9 cellular contexts compared by ENCODE assay signal in the genomic region with DNA sequence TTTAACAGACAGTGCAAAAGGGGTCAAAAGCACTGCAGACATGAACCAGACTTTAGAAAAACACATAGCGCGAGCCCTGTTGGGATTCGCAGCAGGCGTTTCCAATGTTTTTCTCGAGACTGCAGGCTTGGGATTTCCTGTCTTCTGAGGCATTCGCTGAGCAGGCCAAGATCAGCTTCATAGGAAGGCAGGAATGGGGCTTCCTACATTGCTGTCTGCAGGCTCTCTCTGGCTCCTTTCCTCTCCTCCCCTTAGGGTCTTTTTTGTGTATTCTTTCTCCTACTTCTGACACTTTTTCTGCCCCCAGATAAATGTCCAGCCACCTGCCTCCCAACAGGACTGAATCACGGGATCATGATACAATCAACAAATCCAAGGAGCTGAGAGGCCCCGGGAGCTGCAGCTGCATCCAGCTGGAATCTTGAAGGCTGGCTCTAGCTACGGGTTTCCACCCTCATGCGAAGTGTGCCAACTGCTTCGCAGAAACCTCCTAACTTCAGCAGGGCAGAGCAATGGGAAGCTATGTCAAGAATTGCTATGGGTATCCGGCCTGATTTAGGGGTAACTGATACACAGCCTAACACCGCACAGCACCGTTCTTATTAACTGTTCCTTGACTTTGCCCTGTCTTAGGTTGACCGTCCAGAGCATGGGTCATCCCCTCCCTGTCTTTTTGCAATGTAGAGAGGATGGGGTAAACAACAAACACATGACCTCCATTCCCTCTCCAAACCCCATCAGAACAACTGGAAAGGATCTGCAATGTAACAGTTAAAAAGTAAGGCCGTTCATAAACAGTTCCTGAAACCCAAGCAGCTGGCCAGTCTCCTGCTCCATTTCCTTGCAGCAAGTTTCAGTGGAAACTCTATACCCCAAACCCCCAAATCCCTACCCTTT. TPM values are rescaled to one million over a fixed set of nuclear protein-coding genes. Genes with fewer than 3 reads are reported as not detected.
DNase-seq lines count a peak whose midpoint lies in the region; ATAC-seq, FAIRE-seq and TF ChIP-seq lines count a peak whose summit lies in the region.
"Had no signal": no experiment of that assay in that cellular context is flagged by ENCODE, and none has a peak within 500 bp of the region (broad histone marks: within the 10 kb centered on the region; RNA-seq: fewer than 3 reads in every experiment).

No MANE protein-coding gene starts in this region.

- H3K9ac ChIP-seq in fibroblast of lung (ENCODE audit: insufficient read depth, low read length): no peak overlapping the region

- TF ChIP-seq POLR2A in Peyer's patch (IDR thresholded peaks at IDR 0.05): no peak
- no peak for TF ChIP-seq POLR2A in thyroid gland (IDR thresholded peaks at IDR 0.05)

- TF ChIP-seq CTCF in Peyer's patch (IDR thresholded peaks at IDR 0.05) (no peak), fibroblast of lung (conservative IDR thresholded peaks at IDR 0.05 in 1 of 2, IDR thresholded peaks at IDR 0.05 in 1 of 2; ENCODE audit: low read depth in 1 of 2, low read length in 2 of 2) (no peak), thyroid gland (IDR thresholded peaks at IDR 0.05) (no peak), D721Med (IDR thresholded peaks at IDR 0.05; ENCODE audit: insufficient read depth, missing control alignments) (no peak)

- peaks cover 0 to 32% (median 12%) of the 10 kb centered on the region in 4 donors for H3K4me1 ChIP-seq in Peyer's patch
- H3K4me1 ChIP-seq in fibroblast of lung (ENCODE audit: control insufficient read depth, extremely low read depth, insufficient read depth, low read length): peaks cover 19% of the 10 kb centered on the region
- peaks cover 22 to 43% of the 10 kb centered on the region in 2 donors for H3K4me1 ChIP-seq in muscle layer of duodenum (ENCODE audit: control insufficient read depth in 1 of 2, insufficient read depth in 2 of 2, low read length in 2 of 2)
- peaks cover 12 to 35% of the 10 kb centered on the region in 2 donors for H3K4me1 ChIP-seq in thyroid gland
- H3K4me1 ChIP-seq in effector memory CD4-positive, alpha-beta T cell (ENCODE audit: control insufficient read depth, insufficient read depth, low read length, poor library complexity, severe bottlenecking): peaks cover 6% of the 10 kb centered on the region

- H3K27me3 ChIP-seq in Peyer's patch (no peaks in the 10 kb centered on the region), fibroblast of lung (ENCODE audit: control insufficient read depth, insufficient read depth, low read length) (no peaks in the 10 kb centered on the region), muscle layer of duodenum (ENCODE audit: low read depth, low read length) (no peaks in the 10 kb centered on the region), thyroid gland (no peaks in the 10 kb centered on the region)
- H3K27me3 ChIP-seq in effector memory CD4-positive, alpha-beta T cell (replicated peaks; ENCODE audit: control insufficient read depth, insufficient read depth, low read length, poor library complexity, severe bottlenecking): no peaks in the 10 kb centered on the region

- no peak for ATAC-seq in GM18907 (IDR thresholded peaks at IDR 0.05; ENCODE audit: unreplicated experiment)

- no peaks in the 10 kb centered on the region for H4K20me1 ChIP-seq in fibroblast of lung (ENCODE audit: control insufficient read depth, extremely low read depth, insufficient read depth, low read length)

- FAIRE-seq in D721Med (lab: Jason Lieb, UNC): no peak

- H3K9me3 ChIP-seq in Peyer's patch (no peaks in the 10 kb centered on the region), fibroblast of lung (ENCODE audit: control insufficient read depth, insufficient read depth, low read depth, low read length) (no peaks in the 10 kb centered on the region), muscle layer of duodenum (ENCODE audit: control insufficient read depth in 1 of 2, low read length in 2 of 2) (no peaks in the 10 kb centered on the region), thyroid gland (no peaks in the 10 kb centered on the region)
- H3K9me3 ChIP-seq in effector memory CD4-positive, alpha-beta T cell (ENCODE audit: control insufficient read depth, low read length): no peaks in the 10 kb centered on the region

- no peak overlapping the region for H3K4me3 ChIP-seq in Peyer's patch
- H3K4me3 ChIP-seq in fibroblast of lung (replicated peaks in 1 of 4; ENCODE audit: control extremely low read depth in 1 of 4, insufficient read depth in 1 of 4, low read depth in 3 of 4, low read length in 4 of 4): peak overlapping the region in 1 of 4 experiments; percentile 9
- peak overlapping the region in 1 of 2 donors; percentile 33 for H3K4me3 ChIP-seq in muscle layer of duodenum (ENCODE audit: low read depth in 1 of 2, low read length in 2 of 2)
- H3K4me3 ChIP-seq in thyroid gland (replicated peaks in 1 of 3): no peak overlapping the region
- H3K4me3 ChIP-seq in effector memory CD4-positive, alpha-beta T cell (ENCODE audit: insufficient read depth, low read depth, low read length, poor library complexity, severe bottlenecking): no peak overlapping the region

- no peak overlapping the region for H2AFZ ChIP-seq in fibroblast of lung (ENCODE audit: low read length)

- peak overlapping the region; percentile 72 for H3K4me2 ChIP-seq in fibroblast of lung (ENCODE audit: extremely low read depth, insufficient read depth, low read length)

- peaks cover 0 to 12% (median 0%) of the 10 kb centered on the region in 3 donors for H3K36me3 ChIP-seq in Peyer's patch
- peaks cover 9% of the 10 kb centered on the region for H3K36me3 ChIP-seq in fibroblast of lung (ENCODE audit: control insufficient read depth, insufficient read depth, low read length)
- H3K36me3 ChIP-seq in muscle layer of duodenum (ENCODE audit: control insufficient read depth in 1 of 2, insufficient read depth in 2 of 2, low read length in 2 of 2): peaks cover 3 to 10% of the 10 kb centered on the region in 2 donors
- H3K36me3 ChIP-seq in thyroid gland: peaks cover 4 to 7% of the 10 kb centered on the region in 2 donors
- H3K36me3 ChIP-seq in effector memory CD4-positive, alpha-beta T cell (ENCODE audit: control insufficient read depth, insufficient read depth, low read length): peaks cover 4% of the 10 kb centered on the region

- 32 to 33% methylated on average over 16 of the region's 16 CpGs for WGBS in thyroid gland, 2 donors

- H3K79me2 ChIP-seq in fibroblast of lung (ENCODE audit: control insufficient read depth, insufficient read depth, low read length): no peaks in the 10 kb centered on the region

- H3K27ac ChIP-seq in Peyer's patch: peak overlapping the region; percentile 29 to 72 (median 47)
- peak overlapping the region; percentile 74 for H3K27ac ChIP-seq in fibroblast of lung (ENCODE audit: insufficient read depth, low read length)
- peak overlapping the region; percentile 37 for H3K27ac ChIP-seq in muscle layer of duodenum (ENCODE audit: low read length)
- H3K27ac ChIP-seq in thyroid gland: peak overlapping the region in 2 of 3 donors; percentile 20 to 47
- no peak overlapping the region for H3K27ac ChIP-seq in effector memory CD4-positive, alpha-beta T cell (ENCODE audit: insufficient read depth, low read length, poor library complexity, severe bottlenecking)

- peak in 1 of 3 donors; percentile 76 for DNase-seq in Peyer's patch
- DNase-seq in fibroblast of lung (ENCODE audit: low read depth in 2 of 2): peak; percentile 60 to 93
- peak; percentile 50 to 71 for DNase-seq in thyroid gland
- no peak for DNase-seq in SHP77 treated with DMSO at 0.1 percent for 48 hours (lab: John Stamatoyannopoulos, UW)
- DNase-seq in D721Med (ENCODE audit: insufficient read length, low spot score): no peak
- DNase-seq in effector memory CD4-positive, alpha-beta T cell: no peak
- DNase-seq: activated CD4-positive, alpha-beta T cell treated with anti-CD3 and anti-CD28 coated beads for 4 hours had no signal

- intact Hi-C loops in thyroid gland (cut with DNase I): no loop called here

RNA-seq across cellular contexts. Expression of a gene that starts 31.6 kb away (rescaled TPM):
- 100 to 1,000 TPM; 131 to 257 (median 132) TPM for total RNA-seq in Peyer's patch
- total RNA-seq in fibroblast of lung: 122 and 127 TPM in 2 replicates
- 73.5 and 76.7 TPM in 2 replicates for polyA plus RNA-seq in fibroblast of lung
- polyA plus RNA-seq in fibroblast of lung (2012): 67.1 and 74.4 TPM in 2 replicates
- polyA minus RNA-seq in fibroblast of lung (ENCODE audit: low replicate concordance): 28.0 and 31.7 TPM in 2 replicates
- total RNA-seq in thyroid gland: 100 to 1,000 TPM; 247 to 346 (median 270) TPM

RNA-seq across cellular contexts. Expression of a gene that starts 31.8 kb away (rescaled TPM):
- total RNA-seq in Peyer's patch (10 to 100 TPM; 16.1 to 38.0 (median 19.0) TPM), fibroblast of lung (5.4 and 11.9 TPM in 2 replicates), thyroid gland (10 to 100 TPM; 14.6 to 24.2 (median 16.8) TPM)
- 11.5 and 11.7 TPM in 2 replicates for polyA plus RNA-seq in fibroblast of lung
- 9.5 and 11.8 TPM in 2 replicates for polyA plus RNA-seq in fibroblast of lung (2012)
- 2.3 TPM in 1 of 2 replicates, not detected in the other for polyA minus RNA-seq in fibroblast of lung (ENCODE audit: low replicate concordance)

Comparison
In these comparisons a context has a peak if more than half of its experiments do, and no peak if none do; other contexts are left out.
1. DNase-seq: peak in fibroblast of lung (2 of 2) and thyroid gland (2 of 2); none in SHP77 treated with DMSO at 0.1 percent for 48 hours (single experiment), D721Med (single experiment) and effector memory CD4-positive, alpha-beta T cell (0 of 3).